ENCODE assay signal across 18 cellular contexts in the genomic region with DNA sequence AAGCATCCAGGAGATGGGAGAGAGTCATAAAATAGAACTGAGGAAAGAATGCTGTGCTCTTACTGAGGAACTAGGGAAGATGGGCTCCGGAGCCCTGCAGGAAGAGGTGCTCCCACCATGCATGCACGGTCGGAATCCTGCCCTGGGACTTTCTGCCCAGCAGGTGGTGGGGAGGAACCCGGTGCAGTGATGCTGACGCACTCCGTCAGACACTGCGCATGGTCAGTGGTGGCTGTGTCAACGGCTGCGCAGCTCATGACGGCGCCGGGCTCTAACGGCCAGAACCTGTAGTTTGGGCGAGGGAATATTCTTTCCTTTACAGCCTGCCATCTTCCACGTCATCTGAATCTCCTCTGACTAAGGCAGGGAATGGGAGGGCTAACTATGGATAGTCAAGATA.
"Had no signal": no experiment of that assay in that cellular context is flagged by ENCODE, and none has a peak within 500 bp of the region (broad histone marks: within the 10 kb centered on the region; RNA-seq: fewer than 3 reads in every experiment).

No MANE protein-coding gene starts in this region.

- H3K9me3 ChIP-seq: SK-N-SH had no signal

- DNase-seq: Karpas-422, KG1, MM.1S, NCI-H1092 treated with DMSO at 0.1 percent for 48 hours, NCI-H1436, NCI-H187, NCI-H2029, NCI-H2081 treated with DMSO at 0.1 percent for 48 hours, NCI-H2171, NCI-H226, NCI-H446, NCI-H510A, NCI-H524 treated with DMSO at 0.1 percent for 48 hours, NCI-H69, NCI-H774, SHP77, SK-N-SH had no signal

- H3K27ac ChIP-seq: RWPE1 had no signal

- H3K9ac ChIP-seq: SK-N-SH had no signal

- H3K4me2 ChIP-seq: SK-N-SH had no signal
